10 cellular contexts compared by ENCODE assay signal in genomic region chr2:43818761-43819160, GRCh38. TPM values are rescaled to one million over a fixed set of nuclear protein-coding genes. Genes with fewer than 3 reads are reported as not detected.
A peak's percentile ranks its signal among the peaks of the same experiment; 100 is the strongest.
DNase-seq lines count a peak whose midpoint lies in the region; ATAC-seq, FAIRE-seq and TF ChIP-seq lines count a peak whose summit lies in the region.
"Had no signal": no experiment of that assay in that cellular context is flagged by ENCODE, and none has a peak within 500 bp of the region (broad histone marks: within the 10 kb centered on the region; RNA-seq: fewer than 3 reads in every experiment).

No MANE protein-coding gene starts in this region.

- H3K27ac ChIP-seq in transverse colon = peak overlapping the region; percentile 43 to 75 (median 70)
- H3K27ac ChIP-seq: foreskin keratinocyte had no signal

- H3K27me3 ChIP-seq in transverse colon = no peaks in the 10 kb centered on the region

- no peak for TF ChIP-seq CTCF in fibroblast of mammary gland (conservative IDR thresholded peaks at IDR 0.05; ENCODE audit: control insufficient read depth, insufficient read depth, low read depth, low read length)
- no peak for TF ChIP-seq CTCF in transverse colon (IDR thresholded peaks at IDR 0.05)

- TF ChIP-seq POLR2A in transverse colon (IDR thresholded peaks at IDR 0.05) (no peak), GM12891 (IDR thresholded peaks at IDR 0.05; ENCODE audit: low read depth, low read length) (no peak)

- in situ Hi-C loops in transverse colon (cut with MboI; ENCODE audit: low pct_ligation_motif_present in 1 of 4, low pct_unique_long_range_greater_than_20kb in 1 of 4, low sequenced_read_pairs in 3 of 4) = no loop called here

- peaks cover 0 to 22% (median 8%) of the 10 kb centered on the region in 4 donors for H3K4me1 ChIP-seq in transverse colon
- H3K4me1 ChIP-seq: foreskin keratinocyte had no signal

- FAIRE-seq in GM12891 (lab: Jason Lieb, UNC) = no peak

- TF ChIP-seq EP300 in transverse colon (IDR thresholded peaks at IDR 0.05; ENCODE audit: low read depth) = no peak

- H3K4me3 ChIP-seq in fibroblast of mammary gland (ENCODE audit: control insufficient read depth, low read depth, low read length) = no peak overlapping the region
- H3K4me3 ChIP-seq in transverse colon = no peak overlapping the region

- 26 to 42% methylated on average over 2 to 5 of the region's 5 CpGs for WGBS in transverse colon (ENCODE audit: low coverage in 1 of 2), 2 donors

- no peak for ATAC-seq in HG02678 (IDR thresholded peaks at IDR 0.05; ENCODE audit: unreplicated experiment)
- ATAC-seq: foreskin keratinocyte had no signal

- intact Hi-C loops in transverse colon (cut with DNase I; ENCODE audit: low total_unique reads) = no loop called here

- DNase-seq in stimulated activated CD4-positive, alpha-beta T cell treated with anti-CD3 and anti-CD28 coated beads, Interleukin-15, amount 100 ng/mL, for 24 hours = peak; percentile 34
- DNase-seq in stimulated activated CD4-positive, alpha-beta T cell treated with anti-CD3 and anti-CD28 coated beads, Interleukin-4, amount 100 ng/mL, for 4 hours = no peak
- DNase-seq in RPMI7951 (ENCODE audit: low read depth) (peak; percentile 59), fibroblast of mammary gland (ENCODE audit: low read depth) (peak; percentile 75), transverse colon (peak; percentile 77), GM12891 (ENCODE audit: insufficient read length, low spot score) (no peak), midbrain (lab: John Stamatoyannopoulos, UW) (no peak)

- H3K9me3 ChIP-seq in transverse colon = no peaks in the 10 kb centered on the region

- H3K36me3 ChIP-seq in transverse colon = no peaks in the 10 kb centered on the region

TF ChIP-seq in GM12891, 5 proteins besides CTCF, POLR2A, EP300 and RAD21:
- TF ChIP-seq TAF1 (IDR thresholded peaks at IDR 0.05; ENCODE audit: low read depth, low read length) = no peak

RNA-seq across cellular contexts. Expression of gene ABCG5, which starts 19.9 kb away (rescaled TPM):
- not detected in 2 replicates for total RNA-seq in RPMI7951 (2014; rRNA removed; shearing (Covaris generic))
- not detected for total RNA-seq in transverse colon
- polyA plus RNA-seq in GM12891 (2012; ENCODE audit: low read depth, missing spikeins) = not detected
- total RNA-seq: foreskin keratinocyte, neural crest cell had no signal
- polyA plus RNA-seq: foreskin keratinocyte had no signal

RNA-seq across cellular contexts. Expression of gene ABCG8, which starts 20.0 kb away (rescaled TPM):
- total RNA-seq in RPMI7951 (2014; rRNA removed; shearing (Covaris generic)) = not detected in 2 replicates
- under 1 TPM in 1 of 4 donors, not detected in 3; 0.41 TPM for total RNA-seq in transverse colon
- polyA plus RNA-seq in GM12891 (2012; ENCODE audit: low read depth, missing spikeins) = 0.01 TPM
- total RNA-seq: foreskin keratinocyte, neural crest cell had no signal
- polyA plus RNA-seq: foreskin keratinocyte had no signal

RNA-seq across cellular contexts. Expression of gene DYNC2LI1, which starts 44.9 kb away (rescaled TPM):
- total RNA-seq in RPMI7951 (2014; rRNA removed; shearing (Covaris generic)) = 24.2 and 27.4 TPM in 2 replicates
- 10 to 100 TPM in 3 of 4 donors, 1 to 10 TPM in 1; 6.6 to 26.9 (median 20.2) TPM for total RNA-seq in transverse colon
- polyA plus RNA-seq in GM12891 (2012; ENCODE audit: low read depth, missing spikeins) = 13.7 TPM

Comparison
In these comparisons a context has a peak if more than half of its experiments do, and no peak if none do; other contexts are left out.
1. DNase-seq: peak in stimulated activated CD4-positive, alpha-beta T cell treated with anti-CD3 and anti-CD28 coated beads, Interleukin-15, amount 100 ng/mL, for 24 hours (single experiment), RPMI7951 (single experiment), fibroblast of mammary gland (single experiment) and transverse colon (single experiment); none in stimulated activated CD4-positive, alpha-beta T cell treated with anti-CD3 and anti-CD28 coated beads, Interleukin-4, amount 100 ng/mL, for 4 hours (0 of 2), GM12891 (single experiment) and midbrain (single experiment).